In the genomic region with DNA sequence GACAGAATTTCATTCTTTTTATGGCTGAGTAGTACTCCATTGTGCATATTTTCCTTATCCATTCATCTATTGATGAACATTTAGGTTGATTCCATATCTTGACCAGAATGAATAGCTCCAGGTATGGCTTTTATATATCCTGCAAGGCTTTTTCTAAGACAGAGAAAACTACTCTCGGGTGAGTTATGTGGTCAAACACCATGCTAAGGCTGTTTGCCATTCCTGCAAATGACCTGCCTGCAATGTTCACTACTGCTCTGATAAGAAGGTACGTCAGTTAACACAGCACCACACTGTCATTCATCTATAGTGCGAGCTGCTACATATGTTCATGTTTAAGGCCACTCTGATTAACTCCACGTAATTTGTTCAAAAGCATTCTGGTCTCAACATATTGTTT, we compare ENCODE assay signal across 9 cellular contexts.
"Had no signal": no experiment of that assay in that cellular context is flagged by ENCODE, and none has a peak within 500 bp of the region (broad histone marks: within the 10 kb centered on the region; RNA-seq: fewer than 3 reads in every experiment).

No MANE protein-coding gene starts in this region.

- H3K9ac ChIP-seq: GM23248 had no signal

- H3K4me1 ChIP-seq: HAP-1 had no signal

- H3K9me3 ChIP-seq: HAP-1 had no signal

- ATAC-seq: GM23338, HCT116 had no signal

- H2AFZ ChIP-seq: GM23248, GM23338 had no signal

- H3K27ac ChIP-seq: GM23248 had no signal

- H3K4me2 ChIP-seq: GM23338 had no signal

- DNase-seq: GM23248, GOT3, H7, H9, HCEC 1CT, HFFc6 had no signal

- H3K4me3 ChIP-seq: GM23248, GM23338, HAP-1 had no signal

- H3K36me3 ChIP-seq: HAP-1 had no signal
